Comparison of ENCODE assay signal across 20 cellular contexts in the genomic region with DNA sequence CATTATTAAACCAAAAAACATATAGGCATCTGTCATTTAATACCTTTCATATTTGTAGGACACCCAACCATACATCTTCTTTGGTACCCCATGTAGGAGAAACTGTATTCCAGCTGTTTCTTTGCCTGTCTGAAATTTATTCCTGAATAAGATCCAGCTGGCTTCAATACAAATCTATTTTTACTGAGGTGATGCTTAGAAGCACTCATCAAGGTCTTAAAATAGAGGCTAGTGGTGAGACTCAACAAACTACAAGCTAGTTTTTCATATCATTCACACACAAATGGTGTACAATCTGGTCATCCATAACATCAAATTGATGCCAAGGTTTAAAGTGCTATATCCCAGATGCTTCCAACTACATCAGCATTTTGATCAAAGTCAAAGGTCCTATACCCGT.
A peak's percentile ranks its signal among the peaks of the same experiment; 100 is the strongest.
DNase-seq lines count a peak whose midpoint lies in the region; ATAC-seq and TF ChIP-seq lines count a peak whose summit lies in the region.
"Had no signal": no experiment of that assay in that cellular context is flagged by ENCODE, and none has a peak within 500 bp of the region (broad histone marks: within the 10 kb centered on the region; RNA-seq: fewer than 3 reads in every experiment).

No MANE protein-coding gene starts in this region.

- H3K9ac ChIP-seq in BLaER1, result no peak overlapping the region
- H3K9ac ChIP-seq: GM23248 had no signal

- DNase-seq in NCI-H446 treated with DMSO at 0.1 percent for 48 hours (lab: John Stamatoyannopoulos, UW) (peak; percentile 13), heart right ventricle (no peak), right cardiac atrium (no peak), SKM-1 (lab: John Stamatoyannopoulos, UW; ENCODE audit: unreplicated experiment) (no peak), NCI-H2081 (lab: John Stamatoyannopoulos, UW) (no peak), KBM-7 (no peak)
- DNase-seq: C1 segment of cervical spinal cord; CD4-positive, CD25-positive, alpha-beta regulatory T cell; CD8-positive, alpha-beta memory T cell; COR-L47; DMS 273 treated with DMSO at 0.1 percent for 48 hours; DMS53; DND-41; EL; GM23248; HCEC 1CT; IMR-90 had no signal

- TF ChIP-seq CTCF in heart right ventricle (IDR thresholded peaks at IDR 0.05), result no peak

- 45 to 48% methylated on average over 1 of the region's 1 CpG for WGBS in heart right ventricle, 2 donors
- 57% methylated on average over 1 of the region's 1 CpG for WGBS in right cardiac atrium

- H4K20me1 ChIP-seq in BLaER1, result no peaks in the 10 kb centered on the region

- H3K4me1 ChIP-seq in BLaER1, result peaks cover 15% of the 10 kb centered on the region
- H3K4me1 ChIP-seq in heart right ventricle, result peaks cover 0 to 15% (median 0%) of the 10 kb centered on the region in 9 donors
- no peaks in the 10 kb centered on the region for H3K4me1 ChIP-seq in right cardiac atrium (ENCODE audit: control insufficient read depth, insufficient read depth, low read length)

- no peaks in the 10 kb centered on the region for H3K27me3 ChIP-seq in BLaER1
- H3K27me3 ChIP-seq in heart right ventricle, result no peaks in the 10 kb centered on the region
- H3K27me3 ChIP-seq in right cardiac atrium (ENCODE audit: control insufficient read depth, insufficient read depth), result no peaks in the 10 kb centered on the region

- peak overlapping the region; percentile 19; the same call in 1 of the 2 replicates for H3K4me2 ChIP-seq in BLaER1

- H3K4me3 ChIP-seq in BLaER1 (no peak overlapping the region), heart right ventricle (no peak overlapping the region), right cardiac atrium (ENCODE audit: low read length) (no peak overlapping the region)
- H3K4me3 ChIP-seq: GM12878, GM23248 had no signal

- ATAC-seq in heart right ventricle (peak; percentile 53 to 92 (median 70)), right cardiac atrium (peak; percentile 57 to 64), HG02642 (IDR thresholded peaks at IDR 0.05; ENCODE audit: poor library complexity, unreplicated experiment) (no peak)
- ATAC-seq: GM12878 had no signal

- H3K36me3 ChIP-seq in BLaER1 (no peaks in the 10 kb centered on the region), heart right ventricle (no peaks in the 10 kb centered on the region)

- H3K27ac ChIP-seq in BLaER1 (no peak overlapping the region), heart right ventricle (peak overlapping the region in 3 of 10 donors; percentile 25 to 41 (median 36)), right cardiac atrium (ENCODE audit: low read length) (no peak overlapping the region)
- H3K27ac ChIP-seq: GM23248 had no signal

- in situ Hi-C loops in KBM-7 (cut with MboI; ENCODE audit: low pct_unique_long_range_greater_than_20kb, low sequenced_read_pairs), result no loop called here

- peaks cover 21% of the 10 kb centered on the region for H3K9me3 ChIP-seq in BLaER1
- H3K9me3 ChIP-seq in heart right ventricle, result peaks cover 0 to 17% (median 0%) of the 10 kb centered on the region in 11 donors
- H3K9me3 ChIP-seq in right cardiac atrium (ENCODE audit: control insufficient read depth, low read length), result no peaks in the 10 kb centered on the region

- intact Hi-C loops in heart right ventricle (cut with DNase I), result no loop called here
- intact Hi-C loops in right cardiac atrium (cut with DNase I), result no loop called here
